ENCODE assay signal across 20 cellular contexts in the genomic region with DNA sequence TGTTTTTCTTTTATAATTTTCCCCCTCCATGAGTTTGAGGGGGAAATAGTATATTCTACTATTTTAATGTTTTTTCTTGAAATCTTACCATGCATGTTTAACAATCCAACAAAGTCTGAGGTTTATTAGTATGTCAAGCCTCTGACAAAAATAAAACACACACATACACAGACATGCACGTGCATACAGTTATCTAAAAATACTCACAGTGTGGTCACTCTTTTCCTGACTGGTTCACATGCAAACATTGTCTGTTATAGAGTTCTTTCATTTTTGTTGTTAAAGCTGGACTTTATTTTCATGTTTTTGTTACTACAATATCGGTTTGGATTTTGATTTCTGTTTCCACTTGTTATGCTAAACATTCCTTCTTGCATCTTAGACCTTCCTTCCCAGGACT. TPM values are rescaled to one million over a fixed set of nuclear protein-coding genes. Genes with fewer than 3 reads are reported as not detected.
"Had no signal": no experiment of that assay in that cellular context is flagged by ENCODE, and none has a peak within 500 bp of the region (broad histone marks: within the 10 kb centered on the region; RNA-seq: fewer than 3 reads in every experiment).

No MANE protein-coding gene starts in this region.

- H3K36me3 ChIP-seq: brain microvascular endothelial cell, cardiac muscle cell, WERI-Rb-1 had no signal

- DNase-seq: activated CD4-positive, alpha-beta memory T cell treated with anti-CD3 and anti-CD28 coated beads, Interleukin-2, amount 10 ng/mL, durations not matched to agents 7 days and 5 days; activated CD4-positive, alpha-beta T cell treated with anti-CD3 and anti-CD28 coated beads for 36 hours; activated CD4-positive, alpha-beta T cell treated with anti-CD3 and anti-CD28 coated beads, Interleukin-2, amount 50 U/mL, for 1 hour; activated gamma-delta T cell treated with Interleukin-2 at 50 U/mL for 16 hours; activated naive CD4-positive, alpha-beta T cell treated with anti-CD3 and anti-CD28 coated beads, Interleukin-2, amount 10 ng/mL, durations not matched to agents 7 days and 5 days; activated naive CD8-positive, alpha-beta T cell treated with anti-CD3 and anti-CD28 coated beads for 36 hours; activated T-cell treated with anti-CD3 and anti-CD28 coated beads, Interleukin-2, amount 50 U/mL, for 72 hours; brain microvascular endothelial cell; NCI-H1048; NCI-H146; NCI-H187 treated with DMSO at 0.1 percent for 48 hours; NCI-H2171 treated with DMSO at 0.1 percent for 48 hours; NCI-H226; NCI-H526; NCI-H774; T-helper 1 cell; WERI-Rb-1 had no signal

- ATAC-seq: activated CD4-positive, alpha-beta T cell treated with anti-CD3 and anti-CD28 coated beads for 36 hours; activated T-cell treated with anti-CD3 and anti-CD28 coated beads, Interleukin-2, amount 50 U/mL, for 72 hours had no signal

- H3K4me3 ChIP-seq: cardiac muscle cell, SK-N-MC had no signal

- H3K27me3 ChIP-seq: brain microvascular endothelial cell, cardiac muscle cell had no signal

- H3K27ac ChIP-seq: brain microvascular endothelial cell, cardiac muscle cell, SK-N-MC, WERI-Rb-1 had no signal

RNA-seq across cellular contexts. Expression of gene IQCJ, which starts 30.7 kb away (rescaled TPM):
- polyA plus RNA-seq: adipose tissue had no signal
